In genomic region chr12:76627346-76628135, GRCh38 we compare ENCODE assay signal across 25 cellular contexts.
"Had no signal": no experiment of that assay in that cellular context is flagged by ENCODE, and none has a peak within 500 bp of the region (broad histone marks: within the 10 kb centered on the region; RNA-seq: fewer than 3 reads in every experiment).

No MANE protein-coding gene starts in this region.

- H3K9me3 ChIP-seq: adrenal gland, esophagus muscularis mucosa, left lung, prostate gland, right atrium auricular region, vagina had no signal

- H3K27ac ChIP-seq: adrenal gland, cardiac muscle cell, esophagus muscularis mucosa, foreskin keratinocyte, left lung, prostate gland, right atrium auricular region, vagina, WERI-Rb-1 had no signal

- DNase-seq: activated CD4-positive, alpha-beta T cell treated with anti-CD3 and anti-CD28 coated beads for 1 hour; activated CD8-positive, alpha-beta memory T cell treated with anti-CD3 and anti-CD28 coated beads for 24 hours; activated CD8-positive, alpha-beta memory T cell treated with anti-CD3 and anti-CD28 coated beads, Interleukin-2, amount 50 U/mL, for 48 hours; activated effector memory CD4-positive, alpha-beta T cell treated with anti-CD3 and anti-CD28 coated beads, Interleukin-2, amount 50 U/mL, for 16 hours; activated naive CD4-positive, alpha-beta T cell treated with anti-CD3 and anti-CD28 coated beads, Interleukin-2, amount 50 U/mL, for 16 hours; activated T-cell treated with anti-CD3 and anti-CD28 coated beads, Interleukin-2, amount 50 U/mL, for 72 hours; adrenal gland; dermis blood vessel endothelial cell; effector memory CD4-positive, alpha-beta T cell; foreskin keratinocyte; hippocampal formation; left lung; mammary epithelial cell; naive B cell; stimulated activated CD4-positive, alpha-beta T cell treated with anti-CD3 and anti-CD28 coated beads, Interleukin-2, amount 100 ng/mL, for 24 hours; stimulated activated naive CD8-positive, alpha-beta T cell treated with anti-CD3 and anti-CD28 coated beads, Interleukin-15, Interleukin-2, amounts not matched to agents 100 U/mL and 50 U/mL, for 24 hours; substantia nigra; T-helper 2 cell; WERI-Rb-1 had no signal

- H3K27me3 ChIP-seq: adrenal gland, cardiac muscle cell, esophagus muscularis mucosa, foreskin keratinocyte, left lung, right atrium auricular region, vagina had no signal

- H3K4me3 Mint-ChIP-seq: activated T-cell treated with anti-CD3 and anti-CD28 coated beads, Interleukin-2, amount 50 U/mL, for 72 hours; naive B cell; neural crest cell had no signal

- H3K27me3 Mint-ChIP-seq: naive B cell had no signal

- H3K36me3 ChIP-seq: adrenal gland, cardiac muscle cell, esophagus muscularis mucosa, left lung, prostate gland, right atrium auricular region, vagina, WERI-Rb-1 had no signal

- H3K4me3 ChIP-seq: adrenal gland, cardiac muscle cell, esophagus muscularis mucosa, left lung, prostate gland, right atrium auricular region, vagina had no signal

- H3K4me1 ChIP-seq: adrenal gland, esophagus muscularis mucosa, foreskin keratinocyte, left lung, prostate gland, vagina had no signal

- H3K36me3 Mint-ChIP-seq: naive B cell had no signal

- H3K4me1 Mint-ChIP-seq: naive B cell had no signal

- H3K27ac Mint-ChIP-seq: activated T-cell treated with anti-CD3 and anti-CD28 coated beads, Interleukin-2, amount 50 U/mL, for 72 hours; naive B cell had no signal

- ATAC-seq: activated T-cell treated with anti-CD3 and anti-CD28 coated beads, Interleukin-2, amount 50 U/mL, for 72 hours; foreskin keratinocyte; left lung; stimulated activated naive CD8-positive, alpha-beta T cell treated with anti-CD3 and anti-CD28 coated beads, Interleukin-15, Interleukin-2, amounts not matched to agents 100 U/mL and 50 U/mL, for 24 hours had no signal

- H3K9me3 Mint-ChIP-seq: activated T-cell treated with anti-CD3 and anti-CD28 coated beads, Interleukin-2, amount 50 U/mL, for 72 hours; naive B cell; neural crest cell had no signal
